11 cellular contexts compared by ENCODE assay signal in the genomic region with DNA sequence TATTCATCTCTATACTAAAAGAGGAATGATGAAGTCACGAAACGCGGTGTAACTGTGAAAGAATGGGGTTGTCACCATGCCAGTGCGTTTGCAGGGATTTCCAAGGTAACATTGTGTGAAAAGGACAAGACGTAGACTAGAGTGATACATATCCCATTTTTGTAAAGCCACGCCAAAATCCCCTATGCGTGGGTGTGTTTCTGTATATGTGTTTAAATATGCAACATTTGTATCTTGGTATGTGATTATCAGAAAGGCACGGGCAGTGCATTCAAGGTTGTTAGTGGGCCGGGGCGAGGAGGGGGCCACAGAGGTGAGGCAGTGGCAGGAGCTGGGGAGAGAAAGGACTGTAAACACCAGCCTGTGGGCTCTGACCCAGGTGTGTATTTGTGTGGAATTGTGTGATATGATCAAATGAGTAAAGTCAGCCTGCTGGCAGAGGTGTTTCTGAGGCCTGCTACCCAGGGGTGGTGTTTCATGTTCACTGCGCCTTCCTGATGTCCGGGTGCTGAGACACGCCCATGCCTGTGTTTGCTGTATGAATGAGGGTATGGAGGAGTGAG.
DNase-seq lines count a peak whose midpoint lies in the region; ATAC-seq and TF ChIP-seq lines count a peak whose summit lies in the region.
"Had no signal": no experiment of that assay in that cellular context is flagged by ENCODE, and none has a peak within 500 bp of the region (broad histone marks: within the 10 kb centered on the region; RNA-seq: fewer than 3 reads in every experiment).

No MANE protein-coding gene starts in this region.

- H3K27me3 Mint-ChIP-seq in activated T-helper 2 cell treated with anti-CD3 and anti-CD28 coated beads, Interferon-gamma antibody, Interleukin-2, Interleukin-4, amounts not matched to agents 10 μg/mL and 5 μg/mL and 100 μg/mL, durations not matched to agents 14 hours and 24 hours and 36 hours (ENCODE audit: low read depth) = no peaks in the 10 kb centered on the region
- H3K27me3 Mint-ChIP-seq in stimulated activated memory B cell treated with anti-CD40 and anti-IgM and Interleukin-4, amounts not matched to agents 10 μg/mL and 1 μg/mL and 100 μg/mL, for 72 hours = peaks cover 22% of the 10 kb centered on the region

- H3K36me3 Mint-ChIP-seq in activated T-helper 2 cell treated with anti-CD3 and anti-CD28 coated beads, Interferon-gamma antibody, Interleukin-2, Interleukin-4, amounts not matched to agents 10 μg/mL and 5 μg/mL and 100 μg/mL, durations not matched to agents 14 hours and 24 hours and 36 hours (ENCODE audit: low read depth) = no peaks in the 10 kb centered on the region
- no peaks in the 10 kb centered on the region for H3K36me3 Mint-ChIP-seq in stimulated activated memory B cell treated with anti-CD40 and anti-IgM and Interleukin-4, amounts not matched to agents 10 μg/mL and 1 μg/mL and 100 μg/mL, for 72 hours

- no peaks in the 10 kb centered on the region for H3K9me3 Mint-ChIP-seq in activated T-helper 2 cell treated with anti-CD3 and anti-CD28 coated beads, Interferon-gamma antibody, Interleukin-2, Interleukin-4, amounts not matched to agents 10 μg/mL and 5 μg/mL and 100 μg/mL, durations not matched to agents 14 hours and 24 hours and 36 hours
- no peaks in the 10 kb centered on the region for H3K9me3 Mint-ChIP-seq in stimulated activated memory B cell treated with anti-CD40 and anti-IgM and Interleukin-4, amounts not matched to agents 10 μg/mL and 1 μg/mL and 100 μg/mL, for 72 hours

- intact Hi-C loops in activated T-helper 2 cell treated with anti-CD3 and anti-CD28 coated beads, Interferon-gamma antibody, Interleukin-2, Interleukin-4, amounts not matched to agents 10 μg/mL and 5 μg/mL and 100 μg/mL, durations not matched to agents 14 hours and 24 hours and 36 hours (cut with micrococcal nuclease) = loop anchor here (5.0 kb wide), 2 partner anchors 219 to 516 kb away; partner anchors contain the start of gene RAN

- H3K4me3 ChIP-seq in foreskin fibroblast (ENCODE audit: low read depth in 1 of 2, low read length in 2 of 2) = no peak overlapping the region
- H3K4me3 ChIP-seq: thoracic aorta had no signal

- ATAC-seq in GM19351 (IDR thresholded peaks at IDR 0.05; ENCODE audit: unreplicated experiment) (peak; percentile 32), HG03354 (IDR thresholded peaks at IDR 0.05; ENCODE audit: poor library complexity, severe bottlenecking, unreplicated experiment) (no peak)
- peak; percentile 59 for ATAC-seq in stimulated activated memory B cell treated with anti-CD40 and anti-IgM and Interleukin-4, amounts not matched to agents 10 μg/mL and 1 μg/mL and 100 μg/mL, for 72 hours
- ATAC-seq: left colon had no signal

- H3K4me3 Mint-ChIP-seq in activated T-helper 2 cell treated with anti-CD3 and anti-CD28 coated beads, Interferon-gamma antibody, Interleukin-2, Interleukin-4, amounts not matched to agents 10 μg/mL and 5 μg/mL and 100 μg/mL, durations not matched to agents 14 hours and 24 hours and 36 hours (ENCODE audit: low read depth) = peak overlapping the region; percentile 68
- H3K4me3 Mint-ChIP-seq in stimulated activated memory B cell treated with anti-CD40 and anti-IgM and Interleukin-4, amounts not matched to agents 10 μg/mL and 1 μg/mL and 100 μg/mL, for 72 hours = peak overlapping the region; percentile 6

- peak overlapping the region; percentile 95 for H3K27ac Mint-ChIP-seq in activated T-helper 2 cell treated with anti-CD3 and anti-CD28 coated beads, Interferon-gamma antibody, Interleukin-2, Interleukin-4, amounts not matched to agents 10 μg/mL and 5 μg/mL and 100 μg/mL, durations not matched to agents 14 hours and 24 hours and 36 hours
- H3K27ac Mint-ChIP-seq in stimulated activated memory B cell treated with anti-CD40 and anti-IgM and Interleukin-4, amounts not matched to agents 10 μg/mL and 1 μg/mL and 100 μg/mL, for 72 hours = peak overlapping the region; percentile 58

- DNase-seq in activated naive CD4-positive, alpha-beta T cell treated with Interleukin-2 at 50 U/mL for 16 hours = peak; percentile 48
- DNase-seq in activated naive CD4-positive, alpha-beta T cell (lab: John Stamatoyannopoulos, UW) = no peak
- DNase-seq in activated T-helper 2 cell treated with anti-CD3 and anti-CD28 coated beads, Interferon-gamma antibody, Interleukin-2, Interleukin-4, amounts not matched to agents 10 μg/mL and 5 μg/mL and 100 μg/mL, durations not matched to agents 14 hours and 24 hours and 36 hours (ENCODE audit: low spot score) = no peak
- no peak for DNase-seq in AG08396 (ENCODE audit: low spot score)
- DNase-seq in foreskin fibroblast = no peak
- DNase-seq: Kasumi-1 had no signal

- no peak for TF ChIP-seq CTCF in foreskin fibroblast (IDR thresholded peaks at IDR 0.05; ENCODE audit: low read depth, low read length)

- H3K4me1 Mint-ChIP-seq in activated T-helper 2 cell treated with anti-CD3 and anti-CD28 coated beads, Interferon-gamma antibody, Interleukin-2, Interleukin-4, amounts not matched to agents 10 μg/mL and 5 μg/mL and 100 μg/mL, durations not matched to agents 14 hours and 24 hours and 36 hours (ENCODE audit: low read depth) = peaks cover 24% of the 10 kb centered on the region
- peaks cover 26% of the 10 kb centered on the region for H3K4me1 Mint-ChIP-seq in stimulated activated memory B cell treated with anti-CD40 and anti-IgM and Interleukin-4, amounts not matched to agents 10 μg/mL and 1 μg/mL and 100 μg/mL, for 72 hours
